Comparison of ENCODE assay signal across 27 cellular contexts in genomic region chr20:47029845-47030244, GRCh38.
"Had no signal": no experiment of that assay in that cellular context is flagged by ENCODE, and none has a peak within 500 bp of the region (broad histone marks: within the 10 kb centered on the region; RNA-seq: fewer than 3 reads in every experiment).

No MANE protein-coding gene starts in this region.

- ATAC-seq: effector memory CD8-positive, alpha-beta T cell; heart right ventricle; left cardiac atrium; lower lobe of right lung; natural killer cell; pancreas; right cardiac atrium; stimulated activated memory B cell treated with anti-CD40 and anti-IgM and Interleukin-4, amounts not matched to agents 10 μg/mL and 1 μg/mL and 100 μg/mL, for 72 hours; upper lobe of right lung had no signal

- H3K4me3 Mint-ChIP-seq: effector memory CD8-positive, alpha-beta T cell; natural killer cell; stimulated activated memory B cell treated with anti-CD40 and anti-IgM and Interleukin-4, amounts not matched to agents 10 μg/mL and 1 μg/mL and 100 μg/mL, for 72 hours; stimulated activated naive CD8-positive, alpha-beta T cell treated with anti-CD3 and anti-CD28 coated beads, Interleukin-15, Interleukin-2, amounts not matched to agents 100 ng/mL and 50 ng/mL, for 24 hours had no signal

- H3K27me3 ChIP-seq: esophagus squamous epithelium, pancreas, tibial nerve, upper lobe of right lung, uterus had no signal

- FAIRE-seq: endometrium, islet of Langerhans, pancreas had no signal

- H3K4me1 ChIP-seq: left ventricle myocardium inferior, pancreas, spleen, upper lobe of right lung, uterus had no signal

- H3K36me3 ChIP-seq: heart right ventricle, left ventricle myocardium inferior, lower lobe of right lung, pancreas, spleen, thoracic aorta, upper lobe of right lung, uterus had no signal

- DNase-seq: cortex of kidney; effector memory CD8-positive, alpha-beta T cell; erythroblast; esophagus squamous epithelium; foreskin melanocyte; glutamatergic neuron; heart right ventricle; hippocampal formation; left cardiac atrium; left ventricle myocardium inferior; lower lobe of right lung; natural killer cell; occipital lobe; pancreas; right cardiac atrium; spleen; stimulated activated CD4-positive, alpha-beta T cell treated with anti-CD3 and anti-CD28 coated beads, Interleukin-4, amount 100 ng/mL, for 4 hours; upper lobe of right lung; uterus had no signal

- H3K4me1 Mint-ChIP-seq: natural killer cell had no signal

- H3K9me3 Mint-ChIP-seq: effector memory CD8-positive, alpha-beta T cell; natural killer cell; stimulated activated memory B cell treated with anti-CD40 and anti-IgM and Interleukin-4, amounts not matched to agents 10 μg/mL and 1 μg/mL and 100 μg/mL, for 72 hours had no signal

- H3K9me3 ChIP-seq: pancreas, thoracic aorta, uterus had no signal

- H3K27me3 Mint-ChIP-seq: progenitor cell of endocrine pancreas had no signal

- H3K4me3 ChIP-seq: esophagus squamous epithelium, heart right ventricle, left ventricle myocardium inferior, lower lobe of right lung, pancreas, skin epidermis, spleen, thoracic aorta, tibial nerve, upper lobe of right lung, uterus had no signal

- H3K36me3 Mint-ChIP-seq: natural killer cell; stimulated activated memory B cell treated with anti-CD40 and anti-IgM and Interleukin-4, amounts not matched to agents 10 μg/mL and 1 μg/mL and 100 μg/mL, for 72 hours had no signal

- H3K27ac Mint-ChIP-seq: effector memory CD8-positive, alpha-beta T cell; natural killer cell; progenitor cell of endocrine pancreas; stimulated activated memory B cell treated with anti-CD40 and anti-IgM and Interleukin-4, amounts not matched to agents 10 μg/mL and 1 μg/mL and 100 μg/mL, for 72 hours; stimulated activated naive CD8-positive, alpha-beta T cell treated with anti-CD3 and anti-CD28 coated beads, Interleukin-15, Interleukin-2, amounts not matched to agents 100 ng/mL and 50 ng/mL, for 24 hours had no signal

- H3K27ac ChIP-seq: esophagus squamous epithelium, heart right ventricle, left ventricle myocardium inferior, lower lobe of right lung, pancreas, skin epidermis, spleen, thoracic aorta, upper lobe of right lung, uterus had no signal
